20 cellular contexts compared by ENCODE assay signal in the genomic region with DNA sequence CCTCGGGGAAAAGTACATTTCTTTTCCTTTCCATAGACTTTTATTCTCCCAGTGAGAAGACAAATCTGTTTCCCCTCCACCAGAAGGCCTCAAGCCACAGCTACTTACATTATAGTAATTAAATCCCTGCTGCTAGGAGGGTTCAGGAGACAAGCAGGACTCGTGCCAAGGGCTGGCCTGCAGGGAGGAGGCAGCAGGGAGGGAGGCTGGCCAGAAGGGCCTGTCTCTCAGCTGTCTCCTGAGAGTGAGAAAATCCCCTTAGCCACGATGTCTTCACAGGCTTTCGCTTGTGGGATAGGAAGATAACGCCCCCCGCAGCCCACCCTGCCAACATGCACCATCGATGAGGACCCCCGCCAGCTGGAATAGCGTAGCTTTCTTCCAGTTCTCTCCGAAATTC. TPM values are rescaled to one million over a fixed set of nuclear protein-coding genes. Genes with fewer than 3 reads are reported as not detected.
DNase-seq lines count a peak whose midpoint lies in the region; ATAC-seq and TF ChIP-seq lines count a peak whose summit lies in the region.
"Had no signal": no experiment of that assay in that cellular context is flagged by ENCODE, and none has a peak within 500 bp of the region (broad histone marks: within the 10 kb centered on the region; RNA-seq: fewer than 3 reads in every experiment).

No MANE protein-coding gene starts in this region.

- no peaks in the 10 kb centered on the region for H3K4me1 Mint-ChIP-seq in CD8-positive, alpha-beta memory T cell
- H3K4me1 Mint-ChIP-seq: CD4-positive, CD25-positive, alpha-beta regulatory T cell had no signal

- 28 to 33% (median 32%) methylated on average over 10 of the region's 10 CpGs for WGBS in psoas muscle, 3 donors

- DNase-seq in NCI-H2081 (lab: John Stamatoyannopoulos, UW) (peak; percentile 29 to 65), NCI-H2081 treated with DMSO at 0.1 percent for 48 hours (lab: John Stamatoyannopoulos, UW) (no peak), NCI-H2171 (lab: John Stamatoyannopoulos, UW) (peak; percentile 56), WERI-Rb-1 (peak; percentile 94), psoas muscle (peak in 1 of 2 donors; percentile 65), HCEC 1CT (no peak)
- DNase-seq in CD8-positive, alpha-beta memory T cell: no peak
- DNase-seq: activated CD4-positive, CD25-positive, alpha-beta regulatory T cell treated with anti-CD3 and anti-CD28 coated beads, Interleukin-2, amount 50 U/mL, for 72 hours; activated CD8-positive, alpha-beta memory T cell treated with anti-CD3 and anti-CD28 coated beads, Interleukin-2, amount 50 U/mL, for 48 hours; CD4-positive, CD25-positive, alpha-beta regulatory T cell; left ventricle myocardium inferior; MG63; NCI-H526 treated with DMSO at 0.1 percent for 48 hours; retina; stimulated activated CD4-positive, alpha-beta T cell treated with anti-CD3 and anti-CD28 coated beads, Interleukin-2, amount 100 ng/mL, for 24 hours; T-helper 17 cell had no signal

- no peak overlapping the region for H3K27ac Mint-ChIP-seq in CD8-positive, alpha-beta memory T cell
- H3K27ac Mint-ChIP-seq: CD4-positive, CD25-positive, alpha-beta regulatory T cell; T-helper 17 cell had no signal

- H3K36me3 ChIP-seq in WERI-Rb-1 (no peaks in the 10 kb centered on the region), psoas muscle (ENCODE audit: insufficient read depth in 1 of 2, low read depth in 1 of 2) (no peaks in the 10 kb centered on the region)
- H3K36me3 ChIP-seq in CD8-positive, alpha-beta memory T cell (ENCODE audit: insufficient read depth, low read length): no peaks in the 10 kb centered on the region
- H3K36me3 ChIP-seq: left ventricle myocardium inferior, MG63, thoracic aorta had no signal

- TF ChIP-seq CTCF in WERI-Rb-1 (IDR thresholded peaks at IDR 0.05; ENCODE audit: low read depth, low read length) (peak; percentile 54), psoas muscle (IDR thresholded peaks at IDR 0.05) (no peak)

- H3K27ac ChIP-seq in WERI-Rb-1 (peak overlapping the region; percentile 45), psoas muscle (peak overlapping the region; percentile 96)
- H3K27ac ChIP-seq in CD8-positive, alpha-beta memory T cell (ENCODE audit: low read depth, low read length): no peak overlapping the region
- H3K27ac ChIP-seq: A549, left ventricle myocardium inferior, RWPE1, thoracic aorta had no signal

- intact Hi-C loops in psoas muscle (cut with DNase I): no loop called here

- CTCF ChIA-PET in CD8-positive, alpha-beta memory T cell (lab: Charles Lee): no interaction called here

- H3K36me3 Mint-ChIP-seq in CD8-positive, alpha-beta memory T cell: no peaks in the 10 kb centered on the region
- H3K36me3 Mint-ChIP-seq: CD4-positive, CD25-positive, alpha-beta regulatory T cell had no signal

- H3K4me3 Mint-ChIP-seq in CD8-positive, alpha-beta memory T cell: no peak overlapping the region
- H3K4me3 Mint-ChIP-seq: CD4-positive, CD25-positive, alpha-beta regulatory T cell; T-helper 17 cell had no signal

- H3K4me3 ChIP-seq in WERI-Rb-1 (ENCODE audit: low read depth, low read length) (no peak overlapping the region), psoas muscle (peak overlapping the region; percentile 8)
- H3K4me3 ChIP-seq in CD8-positive, alpha-beta memory T cell (ENCODE audit: low read length): no peak overlapping the region
- H3K4me3 ChIP-seq: A549, left ventricle myocardium inferior, MG63, thoracic aorta had no signal

- ATAC-seq in psoas muscle (no peak), GM18858 (IDR thresholded peaks at IDR 0.05; ENCODE audit: unreplicated experiment) (no peak)
- ATAC-seq: A549, T-helper 17 cell had no signal

- H3K27me3 Mint-ChIP-seq in CD8-positive, alpha-beta memory T cell: peaks cover 1 to 12% of the 10 kb centered on the region in 2 donors

- peaks cover 80% of the 10 kb centered on the region for H3K4me1 ChIP-seq in psoas muscle
- no peaks in the 10 kb centered on the region for H3K4me1 ChIP-seq in CD8-positive, alpha-beta memory T cell (ENCODE audit: insufficient read depth, low read length)
- H3K4me1 ChIP-seq: A549 had no signal

- H3K9me3 ChIP-seq in WERI-Rb-1 (ENCODE audit: severe bottlenecking) (no peaks in the 10 kb centered on the region), psoas muscle (no peaks in the 10 kb centered on the region)
- H3K9me3 ChIP-seq in CD8-positive, alpha-beta memory T cell (ENCODE audit: low read length): no peaks in the 10 kb centered on the region
- H3K9me3 ChIP-seq: A549, left ventricle myocardium inferior, MG63, thoracic aorta had no signal

- POLR2A ChIA-PET in CD8-positive, alpha-beta memory T cell (lab: Charles Lee): no interaction called here

- H3K27me3 ChIP-seq in WERI-Rb-1 (ENCODE audit: insufficient read depth, low read depth, severe bottlenecking) (no peaks in the 10 kb centered on the region), psoas muscle (ENCODE audit: insufficient read depth in 3 of 3, low read length in 2 of 3) (no peaks in the 10 kb centered on the region)
- H3K27me3 ChIP-seq in CD8-positive, alpha-beta memory T cell (ENCODE audit: insufficient read depth, low read length, poor library complexity, severe bottlenecking): no peaks in the 10 kb centered on the region
- H3K27me3 ChIP-seq: MG63 had no signal

- H3K9me3 Mint-ChIP-seq in CD8-positive, alpha-beta memory T cell: no peaks in the 10 kb centered on the region
- H3K9me3 Mint-ChIP-seq: CD4-positive, CD25-positive, alpha-beta regulatory T cell had no signal

RNA-seq across cellular contexts. Expression of gene KCNN3, which starts 14.0 kb away (rescaled TPM):
- total RNA-seq in psoas muscle: 10 to 100 TPM; 11.8 to 60.9 (median 17.4) TPM
- 1 to 10 TPM; 2.5 to 7.5 (median 3.7) TPM for polyA plus RNA-seq in psoas muscle
- under 1 TPM; 0.18 to 0.22 TPM for total RNA-seq in CD8-positive, alpha-beta memory T cell
- polyA plus RNA-seq in CD8-positive, alpha-beta memory T cell: not detected
- polyA plus RNA-seq: CD4-positive, CD25-positive, alpha-beta regulatory T cell had no signal

Comparison
In these comparisons a context has a peak if more than half of its experiments do, and no peak if none do; other contexts are left out.
1. DNase-seq: peak in NCI-H2081 (2 of 2), NCI-H2171 (single experiment) and WERI-Rb-1 (single experiment); none in NCI-H2081 treated with DMSO at 0.1 percent for 48 hours (single experiment), HCEC 1CT (single experiment) and CD8-positive, alpha-beta memory T cell (0 of 5).
2. RNA of gene KCNN3, which starts 14.0 kb away (total RNA-seq): 11.8 to 60.9 TPM in psoas muscle; 0.18 to 0.22 TPM in CD8-positive, alpha-beta memory T cell; every median in the first group is over 10 times any median in the second.